In genomic region chr18:58669731-58670379, GRCh38 we compare ENCODE assay signal across 1 cellular context.
TF ChIP-seq lines count a peak whose summit lies in the region.

No MANE protein-coding gene starts in this region.

TF ChIP-seq in HepG2, 621 proteins besides CTCF, POLR2A, EP300 and RAD21 (continued from another document):
- TF ChIP-seq, protein P1, sequence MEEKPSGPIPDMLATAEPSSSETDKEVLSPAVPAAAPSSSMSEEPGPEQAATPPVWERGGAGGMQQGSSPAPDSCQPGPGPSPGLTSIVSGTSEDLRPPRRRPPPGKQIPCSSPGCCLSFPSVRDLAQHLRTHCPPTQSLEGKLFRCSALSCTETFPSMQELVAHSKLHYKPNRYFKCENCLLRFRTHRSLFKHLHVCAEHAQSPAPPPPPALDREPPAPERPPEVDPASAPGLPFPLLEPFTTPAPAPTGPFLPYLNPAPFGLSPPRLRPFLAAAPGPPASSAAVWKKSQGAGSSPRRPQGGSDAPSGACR (CRISPR knock-in tag; IDR thresholded peaks at IDR 0.05) = no peak
- TF ChIP-seq ZNF589 (CRISPR knock-in tag; conservative IDR thresholded peaks at IDR 0.05) = no peak
- TF ChIP-seq HCFC1 (IDR thresholded peaks at IDR 0.05; ENCODE audit: low read depth, low read length) = no peak
- no peak for TF ChIP-seq POGK (CRISPR knock-in tag; conservative IDR thresholded peaks at IDR 0.05)
- TF ChIP-seq ZSCAN30 (CRISPR knock-in tag; IDR thresholded peaks at IDR 0.05) = no peak
- no peak for TF ChIP-seq ISX (CRISPR knock-in tag; conservative IDR thresholded peaks at IDR 0.05)
- no peak for TF ChIP-seq ZNF775 (CRISPR knock-in tag; IDR thresholded peaks at IDR 0.05; ENCODE audit: borderline replicate concordance)
- TF ChIP-seq ATF7 (IDR thresholded peaks at IDR 0.05) = no peak
- TF ChIP-seq ATF7 (CRISPR knock-in tag; IDR thresholded peaks at IDR 0.05) = no peak
- no peak for TF ChIP-seq ZNF761 (CRISPR knock-in tag; conservative IDR thresholded peaks at IDR 0.05)
- TF ChIP-seq U2AF2 (IDR thresholded peaks at IDR 0.05; ENCODE audit: low read depth, low read length) = no peak
- no peak for TF ChIP-seq POLR2AphosphoS5 (IDR thresholded peaks at IDR 0.05; ENCODE audit: low read depth, low read length)
- no peak for TF ChIP-seq MED8 (CRISPR knock-in tag; IDR thresholded peaks at IDR 0.05; ENCODE audit: insufficient replicate concordance)
- no peak for TF ChIP-seq HNRNPL (IDR thresholded peaks at IDR 0.05; ENCODE audit: low read depth, low read length)
- no peak for TF ChIP-seq ZNF772 (CRISPR knock-in tag; IDR thresholded peaks at IDR 0.05)
- TF ChIP-seq MIER3 (CRISPR knock-in tag; IDR thresholded peaks at IDR 0.05; ENCODE audit: borderline replicate concordance) = no peak
- TF ChIP-seq TSC22D2 (CRISPR knock-in tag; IDR thresholded peaks at IDR 0.05; ENCODE audit: borderline replicate concordance) = no peak
- peak; percentile 20 for TF ChIP-seq ASH2L (IDR thresholded peaks at IDR 0.05; ENCODE audit: insufficient read length, low read depth, low read length)
- no peak for TF ChIP-seq NFATC3 (CRISPR knock-in tag; IDR thresholded peaks at IDR 0.05)
- TF ChIP-seq CENPT (CRISPR knock-in tag; IDR thresholded peaks at IDR 0.05; ENCODE audit: low read depth) = no peak
- peak; percentile 53 for TF ChIP-seq TCF7 (IDR thresholded peaks at IDR 0.05; ENCODE audit: low read depth)
- TF ChIP-seq AHDC1 (CRISPR knock-in tag; IDR thresholded peaks at IDR 0.05; ENCODE audit: borderline replicate concordance) = no peak
- TF ChIP-seq ZNF552 (CRISPR knock-in tag; IDR thresholded peaks at IDR 0.05; ENCODE audit: borderline replicate concordance) = no peak
- no peak for TF ChIP-seq MLX (CRISPR knock-in tag; IDR thresholded peaks at IDR 0.05)
- no peak for TF ChIP-seq RAD51 (IDR thresholded peaks at IDR 0.05; ENCODE audit: borderline replicate concordance)
- no peak for TF ChIP-seq NONO (IDR thresholded peaks at IDR 0.05)
- no peak for TF ChIP-seq NONO (CRISPR knock-in tag; conservative IDR thresholded peaks at IDR 0.05)
- no peak for TF ChIP-seq ZNF34 (CRISPR knock-in tag; IDR thresholded peaks at IDR 0.05; ENCODE audit: borderline replicate concordance)
